ENCODE assay signal across 9 cellular contexts in genomic region chr2:38074775-38075435, GRCh38. TPM values are rescaled to one million over a fixed set of nuclear protein-coding genes. Genes with fewer than 3 reads are reported as not detected.
DNase-seq lines count a peak whose midpoint lies in the region; ATAC-seq and TF ChIP-seq lines count a peak whose summit lies in the region.
"Had no signal": no experiment of that assay in that cellular context is flagged by ENCODE, and none has a peak within 500 bp of the region (broad histone marks: within the 10 kb centered on the region; RNA-seq: fewer than 3 reads in every experiment).

No MANE protein-coding gene starts in this region.

- TF ChIP-seq POLR2A in spleen (IDR thresholded peaks at IDR 0.05): no peak

- H3K27me3 ChIP-seq in spleen (replicated peaks in 1 of 7) (peaks cover 0 to 79% (median 49%) of the 10 kb centered on the region in 7 donors), BE2C (no peaks in the 10 kb centered on the region)

- peaks cover 28 to 65% (median 43%) of the 10 kb centered on the region in 6 donors for H3K4me1 ChIP-seq in spleen
- H3K4me1 ChIP-seq in BE2C: no peaks in the 10 kb centered on the region; the same call in 1 of the 2 replicates

- 11 to 19% (median 11%) methylated on average over 22 to 76 of the region's 76 CpGs for WGBS in spleen, 5 donors

- ATAC-seq in GM21529 (IDR thresholded peaks at IDR 0.05; ENCODE audit: unreplicated experiment) (no peak), GM19397 (IDR thresholded peaks at IDR 0.05; ENCODE audit: unreplicated experiment) (no peak)
- ATAC-seq: left colon had no signal

- H3K9me3 ChIP-seq in iPS-18c (ENCODE audit: control insufficient read depth, insufficient read depth, low read length) (no peaks in the 10 kb centered on the region), spleen (no peaks in the 10 kb centered on the region), BE2C (no peaks in the 10 kb centered on the region)

- H3K27ac ChIP-seq in spleen: peak overlapping the region in 7 of 8 donors; percentile 79 to 88 (median 87)

- DNase-seq in DMS 273 (lab: John Stamatoyannopoulos, UW; ENCODE audit: unreplicated experiment) (peak; percentile 15), DMS 273 treated with DMSO at 0.1 percent for 48 hours (lab: John Stamatoyannopoulos, UW) (no peak), astrocyte of the cerebellum (ENCODE audit: low read depth) (no peak), spleen (peak; percentile 80), BE2C (no peak)

- intact Hi-C loops in spleen (cut with DNase I; ENCODE audit: low total_unique reads): no loop called here

- peaks cover 0 to 13% (median 0%) of the 10 kb centered on the region in 6 donors for H3K36me3 ChIP-seq in spleen
- no peaks in the 10 kb centered on the region for H3K36me3 ChIP-seq in BE2C

- H3K4me3 ChIP-seq in astrocyte of the cerebellum (ENCODE audit: low read depth, low read length) (peak overlapping the region; percentile 57), iPS-18c (ENCODE audit: insufficient read depth, low read depth, low read length) (peak overlapping the region; percentile 52), spleen (peak overlapping the region; percentile 4 to 72 (median 55)), BE2C (ENCODE audit: low read depth, low read length) (no peak overlapping the region)

- TF ChIP-seq CTCF in astrocyte of the cerebellum (IDR thresholded peaks at IDR 0.05; ENCODE audit: low read depth, low read length, missing control alignments): no peak
- peak in 1 of 11 experiments; percentile 5 for TF ChIP-seq CTCF in spleen (IDR thresholded peaks at IDR 0.05 in 8 of 11, conservative IDR thresholded peaks at IDR 0.05 in 3 of 11)
- TF ChIP-seq CTCF in BE2C (IDR thresholded peaks at IDR 0.05; ENCODE audit: low read depth, low read length): no peak

- in situ Hi-C loops in astrocyte of the cerebellum (cut with HindIII; ENCODE audit: low sequenced_read_pairs): loop anchor here (25.0 kb wide), 1 partner anchor 662 kb away; no protein-coding TSS in a partner anchor

RNA-seq across cellular contexts. Expression of gene CYP1B1, which starts 1.0 kb away (rescaled TPM):
- 100 to 1,000 TPM in 2 of 7 donors, 10 to 100 TPM in 5; 50.4 to 121 (median 73.6) TPM for total RNA-seq in spleen
- 10 to 100 TPM; 17.7 to 26.4 (median 22.6) TPM for polyA plus RNA-seq in spleen
- not detected for polyA plus RNA-seq in BE2C (2012; ENCODE audit: insufficient read depth, insufficient read length, low read depth)

Comparison
In these comparisons a context has a peak if more than half of its experiments do, and no peak if none do; other contexts are left out.
1. DNase-seq: peak in DMS 273 (single experiment) and spleen (single experiment); none in DMS 273 treated with DMSO at 0.1 percent for 48 hours (single experiment), astrocyte of the cerebellum (single experiment) and BE2C (single experiment).